In genomic region chr17:64326030-64326419, GRCh38 we compare ENCODE assay signal across 13 cellular contexts.
DNase-seq lines count a peak whose midpoint lies in the region; ATAC-seq and TF ChIP-seq lines count a peak whose summit lies in the region.
"Had no signal": no experiment of that assay in that cellular context is flagged by ENCODE, and none has a peak within 500 bp of the region (broad histone marks: within the 10 kb centered on the region; RNA-seq: fewer than 3 reads in every experiment).

No MANE protein-coding gene starts in this region.

- no peaks in the 10 kb centered on the region for H3K9me3 Mint-ChIP-seq in natural killer cell
- H3K9me3 Mint-ChIP-seq: activated CD4-positive, alpha-beta memory T cell treated with anti-CD3 and anti-CD28 coated beads for 36 hours; activated T-helper 2 cell treated with anti-CD3 and anti-CD28 coated beads, Interferon-gamma antibody, Interleukin-2, Interleukin-4, amounts not matched to agents 10 μg/mL and 5 μg/mL and 100 μg/mL, durations not matched to agents 14 hours and 24 hours and 36 hours had no signal

- TF ChIP-seq CTCF in heart left ventricle (IDR thresholded peaks at IDR 0.05): no peak
- TF ChIP-seq CTCF in mammary epithelial cell (conservative IDR thresholded peaks at IDR 0.05 in 1 of 2, IDR thresholded peaks at IDR 0.05 in 1 of 2; ENCODE audit: extremely low read depth in 1 of 2, insufficient read depth in 1 of 2, low read depth in 1 of 2, low read length in 2 of 2): no peak
- TF ChIP-seq CTCF in natural killer cell (IDR thresholded peaks at IDR 0.05): no peak
- no peak for TF ChIP-seq CTCF in thyroid gland (IDR thresholded peaks at IDR 0.05)

- H3K4me3 ChIP-seq in heart left ventricle (no peak overlapping the region), mammary epithelial cell (replicated peaks in 1 of 3; ENCODE audit: insufficient read depth in 1 of 3, low read depth in 2 of 3, low read length in 3 of 3) (no peak overlapping the region), thyroid gland (replicated peaks in 1 of 3) (no peak overlapping the region)

- intact Hi-C loops in heart left ventricle (cut with DNase I): loop anchor here in 5 of 10 donors (1.0 to 5.0 kb wide), 6 partner anchors 19 to 86 kb away; no protein-coding TSS in a partner anchor
- intact Hi-C loops in Right ventricle myocardium inferior (cut with DNase I): no loop called here
- intact Hi-C loops in mammary epithelial cell (cut with micrococcal nuclease): no loop called here
- intact Hi-C loops in natural killer cell (cut with micrococcal nuclease): no loop called here
- intact Hi-C loops in thyroid gland (cut with DNase I): no loop called here

- no peak for TF ChIP-seq POLR2A in heart left ventricle (IDR thresholded peaks at IDR 0.05)
- no peak for TF ChIP-seq POLR2A in thyroid gland (IDR thresholded peaks at IDR 0.05)

- WGBS in heart left ventricle, 4 donors: 17 to 78% (median 52%) methylated on average over 1 of the region's 1 CpG
- no CpG with 5 or more reads among the region's 1 CpG for WGBS in mammary epithelial cell (ENCODE audit: low coverage, missing lambda C conversion rate)
- WGBS in thyroid gland, 2 donors: 38% methylated on average over 1 of the region's 1 CpG; no CpG with 5 or more reads in 1 of the 2 donors

- BruUV-seq in mammary epithelial cell (replicated peaks; lab: Mats Ljungman, UMichigan): no TSS peak

- no peaks in the 10 kb centered on the region for H4K20me1 ChIP-seq in mammary epithelial cell (ENCODE audit: insufficient read depth, low read length)

- H3K4me1 Mint-ChIP-seq in natural killer cell: peaks cover 45 to 47% of the 10 kb centered on the region in 2 donors

- DNase-seq in heart left ventricle (peak in 1 of 5 donors; percentile 20), Right ventricle myocardium inferior (ENCODE audit: missing footprints) (no peak), mammary epithelial cell (no peak), natural killer cell (no peak), thyroid gland (no peak), NOMO-1 treated with DMSO at 0.1 percent for 48 hours (lab: John Stamatoyannopoulos, UW; ENCODE audit: unreplicated experiment) (no peak), hippocampal formation (lab: John Stamatoyannopoulos, UW) (no peak)
- DNase-seq: activated CD4-positive, alpha-beta memory T cell treated with anti-CD3 and anti-CD28 coated beads for 36 hours; NCI-H1436; NCI-H345; small intestine had no signal

- H3K4me2 ChIP-seq in mammary epithelial cell (ENCODE audit: insufficient read depth, low read depth, low read length): peak overlapping the region; percentile 19

- H3K4me1 ChIP-seq in heart left ventricle (peaks cover 5 to 84% (median 50%) of the 10 kb centered on the region in 12 donors), mammary epithelial cell (ENCODE audit: insufficient read depth, low read length) (peaks cover 17% of the 10 kb centered on the region), thyroid gland (peaks cover 10 to 53% of the 10 kb centered on the region in 2 donors)

- H3K9me3 ChIP-seq in heart left ventricle (peaks cover 0 to 5% (median 0%) of the 10 kb centered on the region in 12 donors), mammary epithelial cell (replicated peaks; ENCODE audit: insufficient read depth, low read length) (no peaks in the 10 kb centered on the region), thyroid gland (no peaks in the 10 kb centered on the region)

- H3K27ac Mint-ChIP-seq in natural killer cell: peak overlapping the region; percentile 32 to 71
- H3K27ac Mint-ChIP-seq: activated CD4-positive, alpha-beta memory T cell treated with anti-CD3 and anti-CD28 coated beads for 36 hours; activated T-helper 2 cell treated with anti-CD3 and anti-CD28 coated beads, Interferon-gamma antibody, Interleukin-2, Interleukin-4, amounts not matched to agents 10 μg/mL and 5 μg/mL and 100 μg/mL, durations not matched to agents 14 hours and 24 hours and 36 hours had no signal

- no peak for ATAC-seq in heart left ventricle
- ATAC-seq in Right ventricle myocardium inferior: no peak
- peak in 1 of 3 donors; percentile 6 for ATAC-seq in natural killer cell
- no peak for ATAC-seq in GM21381 (IDR thresholded peaks at IDR 0.05; ENCODE audit: unreplicated experiment)

- CTCF ChIA-PET in mammary epithelial cell (lab: Charles Lee; ENCODE audit: low non-redundant PET): no interaction called here

- no peak overlapping the region for H3K4me3 Mint-ChIP-seq in natural killer cell
- H3K4me3 Mint-ChIP-seq: activated CD4-positive, alpha-beta memory T cell treated with anti-CD3 and anti-CD28 coated beads for 36 hours had no signal

- H3K27ac ChIP-seq in heart left ventricle: peak overlapping the region; percentile 72 to 91 (median 85)
- H3K27ac ChIP-seq in mammary epithelial cell (ENCODE audit: insufficient read depth, low read depth, low read length): no peak overlapping the region
- peak overlapping the region; percentile 10 to 54 (median 47) for H3K27ac ChIP-seq in thyroid gland

- in situ Hi-C loops in mammary epithelial cell (cut with MboI; ENCODE audit: low sequenced_read_pairs in 2 of 2): no loop called here

- no peaks in the 10 kb centered on the region for H3K79me2 ChIP-seq in mammary epithelial cell (ENCODE audit: insufficient read depth, low read length)

- H3K36me3 ChIP-seq in heart left ventricle (peaks cover 0 to 47% (median 27%) of the 10 kb centered on the region in 9 donors), mammary epithelial cell (ENCODE audit: insufficient read depth, low read length) (no peaks in the 10 kb centered on the region), thyroid gland (no peaks in the 10 kb centered on the region)

- peak overlapping the region; percentile 32 for H2AFZ ChIP-seq in mammary epithelial cell (ENCODE audit: low read depth, low read length)

- no peak overlapping the region for H3K9ac ChIP-seq in mammary epithelial cell (ENCODE audit: insufficient read depth, low read length)

- dilution Hi-C loops in mammary epithelial cell (cut with HindIII; ENCODE audit: low sequenced_read_pairs): loop anchor here (5.0 to 10.0 kb wide), 4 partner anchors 51 to 141 kb away; no protein-coding TSS in a partner anchor

- H3K27me3 ChIP-seq in heart left ventricle: no peaks in the 10 kb centered on the region
- H3K27me3 ChIP-seq in mammary epithelial cell (ENCODE audit: insufficient read depth, low read length): no peaks in the 10 kb centered on the region
- H3K27me3 ChIP-seq in thyroid gland: no peaks in the 10 kb centered on the region

- H3K36me3 Mint-ChIP-seq in natural killer cell: no peaks in the 10 kb centered on the region
- H3K36me3 Mint-ChIP-seq: activated CD4-positive, alpha-beta memory T cell treated with anti-CD3 and anti-CD28 coated beads for 36 hours had no signal

- no peaks in the 10 kb centered on the region for H3K27me3 Mint-ChIP-seq in natural killer cell (ENCODE audit: low read depth in 2 of 2)
- H3K27me3 Mint-ChIP-seq: activated CD4-positive, alpha-beta memory T cell treated with anti-CD3 and anti-CD28 coated beads for 36 hours had no signal
